In genomic region chr10:124678566-124679240, GRCh38 we compare ENCODE assay signal across 12 cellular contexts.
A peak's percentile ranks its signal among the peaks of the same experiment; 100 is the strongest.
DNase-seq lines count a peak whose midpoint lies in the region; ATAC-seq, FAIRE-seq and TF ChIP-seq lines count a peak whose summit lies in the region.
"Had no signal": no experiment of that assay in that cellular context is flagged by ENCODE, and none has a peak within 500 bp of the region (broad histone marks: within the 10 kb centered on the region; RNA-seq: fewer than 3 reads in every experiment).

No MANE protein-coding gene starts in this region.

- H2AK5ac ChIP-seq in neuronal stem cell (ENCODE audit: low read depth, low read length): no peak overlapping the region

- H2BK5ac ChIP-seq in neuronal stem cell (ENCODE audit: low read length): no peak overlapping the region

- peak overlapping the region; percentile 5 for H2BK15ac ChIP-seq in neuronal stem cell (ENCODE audit: low read length)

- CTCF ChIA-PET in CD8-positive, alpha-beta T cell (lab: Charles Lee): interaction anchor here (0.6 to 3.7 kb wide), 13 partner anchors 11 to 148 kb away, joined by 3 to 33 read pairs (median 4); no protein-coding TSS in a partner anchor

- peak overlapping the region; percentile 31 for H3K18ac ChIP-seq in neuronal stem cell (ENCODE audit: low read length)

- H3K9me3 ChIP-seq in CD8-positive, alpha-beta T cell (ENCODE audit: low read length): no peaks in the 10 kb centered on the region
- no peaks in the 10 kb centered on the region for H3K9me3 ChIP-seq in neuronal stem cell (replicated peaks in 1 of 2; ENCODE audit: control insufficient read depth in 2 of 2, insufficient read depth in 1 of 2, low read depth in 1 of 2, low read length in 2 of 2)

- H3K27ac Mint-ChIP-seq in CD8-positive, alpha-beta T cell: peak overlapping the region; percentile 91

- no peak overlapping the region for H2AFZ ChIP-seq in neuronal stem cell (ENCODE audit: low read length)
- H2AFZ ChIP-seq: parathyroid adenoma had no signal

- peaks cover 38% of the 10 kb centered on the region for H3K36me3 Mint-ChIP-seq in CD8-positive, alpha-beta T cell

- H3K9me3 Mint-ChIP-seq in CD8-positive, alpha-beta T cell: no peaks in the 10 kb centered on the region

- no CpG with 5 or more reads among the region's 12 CpGs for WGBS in neuronal stem cell (ENCODE audit: extremely low coverage in 2 of 2, insufficient read length in 2 of 2, insufficient replicate concordance in 1 of 2), 2 donors

- no peak overlapping the region for H3K4me2 ChIP-seq in neuronal stem cell (ENCODE audit: insufficient read depth, low read length, poor library complexity, severe bottlenecking)

- no peak overlapping the region for H3K27ac ChIP-seq in CD8-positive, alpha-beta T cell (ENCODE audit: low read depth, low read length)
- no peak overlapping the region for H3K27ac ChIP-seq in neuronal stem cell (replicated peaks; ENCODE audit: low read length)
- H3K27ac ChIP-seq: parathyroid adenoma, VCaP had no signal

- H3K9ac ChIP-seq in neuronal stem cell (ENCODE audit: low read depth, low read length, poor library complexity): no peak overlapping the region
- H3K9ac ChIP-seq: parathyroid adenoma had no signal

- peaks cover 10% of the 10 kb centered on the region for H3K79me1 ChIP-seq in neuronal stem cell (ENCODE audit: low read depth, low read length)

- no peak overlapping the region for H3K23ac ChIP-seq in neuronal stem cell (ENCODE audit: low read depth, low read length, poor library complexity)

- TF ChIP-seq POLR2A in GM12891 (IDR thresholded peaks at IDR 0.05; ENCODE audit: low read depth, low read length): no peak

- peak overlapping the region; percentile 40 for H3K4me3 ChIP-seq in CD8-positive, alpha-beta T cell (ENCODE audit: low read depth, low read length)
- H3K4me3 ChIP-seq in bronchial epithelial cell (ENCODE audit: low read depth, low read length) (no peak overlapping the region), neuronal stem cell (ENCODE audit: low read length in 2 of 2) (no peak overlapping the region)

- H3K36me3 ChIP-seq in CD8-positive, alpha-beta T cell (ENCODE audit: insufficient read depth, low read length): no peaks in the 10 kb centered on the region
- H3K36me3 ChIP-seq in bronchial epithelial cell (ENCODE audit: control insufficient read depth, insufficient read depth, low read length): peaks cover 21% of the 10 kb centered on the region
- peaks cover 13 to 71% of the 10 kb centered on the region in 2 donors for H3K36me3 ChIP-seq in neuronal stem cell (replicated peaks in 1 of 2; ENCODE audit: control insufficient read depth in 2 of 2, insufficient read depth in 2 of 2, low read length in 2 of 2)

- H3K4me1 Mint-ChIP-seq in CD8-positive, alpha-beta T cell (ENCODE audit: low read depth): peaks cover 87% of the 10 kb centered on the region

- no peak overlapping the region for H3K4ac ChIP-seq in neuronal stem cell (ENCODE audit: low read length)

- H3K27me3 ChIP-seq in CD8-positive, alpha-beta T cell (ENCODE audit: insufficient read depth, low read length): no peaks in the 10 kb centered on the region
- no peaks in the 10 kb centered on the region for H3K27me3 ChIP-seq in bronchial epithelial cell (ENCODE audit: control insufficient read depth, insufficient read depth, low read length)
- no peaks in the 10 kb centered on the region for H3K27me3 ChIP-seq in neuronal stem cell (ENCODE audit: control insufficient read depth in 3 of 3, insufficient read depth in 3 of 3, low read depth in 1 of 3, low read length in 3 of 3)

- H4K91ac ChIP-seq in neuronal stem cell (ENCODE audit: low read depth, low read length, poor library complexity): no peak overlapping the region

- H3K14ac ChIP-seq in neuronal stem cell (ENCODE audit: low read length): no peak overlapping the region

- H3K27me3 Mint-ChIP-seq in CD8-positive, alpha-beta T cell (ENCODE audit: low read depth): no peaks in the 10 kb centered on the region

- ATAC-seq in CD8-positive, alpha-beta T cell: peak; percentile 76

- H3K4me1 ChIP-seq in CD8-positive, alpha-beta T cell (ENCODE audit: insufficient read depth, low read length): peaks cover 86% of the 10 kb centered on the region
- peaks cover 14% of the 10 kb centered on the region in 2 donors for H3K4me1 ChIP-seq in neuronal stem cell (ENCODE audit: control insufficient read depth in 2 of 2, insufficient read depth in 1 of 2, low read depth in 1 of 2, low read length in 2 of 2)

- FAIRE-seq in bronchial epithelial cell (lab: Jason Lieb, UNC): peak; percentile 79
- no peak for FAIRE-seq in GM12891 (lab: Jason Lieb, UNC)

- DNase-seq in CD8-positive, alpha-beta T cell: peak in 6 of 7 experiments; percentile 29 to 75 (median 54)
- peak; percentile 44 for DNase-seq in T-helper 9 cell
- DNase-seq in bronchial epithelial cell (ENCODE audit: low read depth): no peak
- no peak for DNase-seq in neuronal stem cell (ENCODE audit: low spot score)
- no peak for DNase-seq in AG20443 (ENCODE audit: low spot score)
- DNase-seq in GOT3 (lab: John Stamatoyannopoulos, UW): no peak
- no peak for DNase-seq in DMS79 (lab: John Stamatoyannopoulos, UW)
- DNase-seq in GM12891 (ENCODE audit: insufficient read length, low spot score): no peak
- DNase-seq: cortex of kidney, NCI-H82 had no signal

- intact Hi-C loops in CD8-positive, alpha-beta T cell (cut with DNase I, micrococcal nuclease): loop anchor here in 1 of 2 experiments (2.0 to 5.0 kb wide), 3 partner anchors 28 to 41 kb away; no protein-coding TSS in a partner anchor

- peak overlapping the region; percentile 76 for H3K4me3 Mint-ChIP-seq in CD8-positive, alpha-beta T cell

- no peak overlapping the region for H2BK120ac ChIP-seq in neuronal stem cell (ENCODE audit: low read depth, low read length)

- TF ChIP-seq CTCF in CD8-positive, alpha-beta T cell (IDR thresholded peaks at IDR 0.05): no peak
- TF ChIP-seq CTCF in bronchial epithelial cell (IDR thresholded peaks at IDR 0.05; ENCODE audit: insufficient read depth, low read length, severe bottlenecking): no peak

- no peak overlapping the region for H2BK12ac ChIP-seq in neuronal stem cell (ENCODE audit: low read length)

- H4K8ac ChIP-seq in neuronal stem cell (ENCODE audit: low read depth, low read length): no peak overlapping the region

- POLR2A ChIA-PET in CD8-positive, alpha-beta T cell (lab: Charles Lee): interaction anchor here (0.9 to 2.3 kb wide), 16 partner anchors 10 to 66 kb away, joined by 3 to 17 read pairs (median 4); no protein-coding TSS in a partner anchor

TF ChIP-seq in GM12891, 5 proteins besides CTCF, POLR2A, EP300 and RAD21:
- TF ChIP-seq SPI1 (IDR thresholded peaks at IDR 0.05; ENCODE audit: low read depth, low read length) (no peak), TAF1 (IDR thresholded peaks at IDR 0.05; ENCODE audit: low read depth, low read length) (no peak), POU2F2 (IDR thresholded peaks at IDR 0.05; ENCODE audit: low read depth, low read length) (no peak), PAX5 (IDR thresholded peaks at IDR 0.05; ENCODE audit: insufficient read depth, low read length, severe bottlenecking) (no peak), POLR2AphosphoS5 (IDR thresholded peaks at IDR 0.05; ENCODE audit: low read depth, low read length) (no peak)
TF ChIP-seq in GM12891: peak in this region for 0.

Comparison
In these comparisons a context has a peak if more than half of its experiments do, and no peak if none do; other contexts are left out.
1. DNase-seq: peak in CD8-positive, alpha-beta T cell (6 of 7) and T-helper 9 cell (single experiment); none in bronchial epithelial cell (single experiment), neuronal stem cell (single experiment), AG20443 (single experiment), GOT3 (single experiment), DMS79 (single experiment) and GM12891 (single experiment).